ENCODE assay signal across 1 cellular context in the genomic region with DNA sequence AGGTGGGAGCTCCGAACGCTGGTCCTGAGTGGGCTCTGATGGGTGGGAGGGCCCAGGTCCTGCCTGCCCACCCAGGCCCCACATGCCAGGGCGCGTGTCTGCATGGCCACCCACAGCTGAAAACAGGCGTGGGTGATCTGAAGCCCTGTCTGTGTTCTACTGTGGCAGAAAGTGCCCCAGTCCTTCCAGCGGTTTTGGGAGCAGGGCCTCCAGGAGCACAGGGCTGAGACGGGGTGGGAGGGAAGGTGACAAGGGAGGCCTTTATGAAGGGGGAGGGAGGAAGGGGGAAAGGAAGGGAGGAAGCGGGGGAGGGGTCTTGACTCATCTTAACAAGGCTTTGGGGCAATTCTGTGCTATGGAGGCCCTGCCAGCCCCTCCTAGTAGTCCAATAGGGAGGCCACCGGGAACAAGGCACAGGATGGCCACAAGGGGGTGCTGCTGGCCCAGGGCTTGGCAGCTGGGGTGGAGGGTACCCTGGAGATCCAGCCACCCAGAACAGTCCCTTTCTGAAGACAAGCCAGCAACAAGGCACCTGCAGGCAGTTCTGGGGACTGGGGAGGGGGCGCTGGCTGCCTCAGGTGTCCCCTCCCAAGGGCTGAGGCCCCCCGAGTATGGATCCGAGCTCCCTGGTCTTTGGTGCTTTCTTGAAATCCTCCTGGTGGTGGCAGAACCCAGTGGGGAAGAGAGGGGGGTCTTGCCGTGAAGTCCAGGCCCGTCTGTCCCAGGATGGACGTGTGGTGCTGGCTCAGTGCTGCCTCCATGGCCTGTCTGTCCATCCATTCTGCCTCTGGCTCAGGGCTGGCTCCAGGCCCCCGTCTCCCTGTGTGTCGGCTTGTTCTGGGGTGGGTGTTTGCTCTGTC.
TF ChIP-seq lines count a peak whose summit lies in the region.

No MANE protein-coding gene starts in this region.

TF ChIP-seq in SK-N-SH treated with all-trans-retinoic acid at 6 μM for 48 hours, 23 proteins besides CTCF, POLR2A, EP300 and RAD21 (continued from another document):
- TF ChIP-seq, protein P1, sequence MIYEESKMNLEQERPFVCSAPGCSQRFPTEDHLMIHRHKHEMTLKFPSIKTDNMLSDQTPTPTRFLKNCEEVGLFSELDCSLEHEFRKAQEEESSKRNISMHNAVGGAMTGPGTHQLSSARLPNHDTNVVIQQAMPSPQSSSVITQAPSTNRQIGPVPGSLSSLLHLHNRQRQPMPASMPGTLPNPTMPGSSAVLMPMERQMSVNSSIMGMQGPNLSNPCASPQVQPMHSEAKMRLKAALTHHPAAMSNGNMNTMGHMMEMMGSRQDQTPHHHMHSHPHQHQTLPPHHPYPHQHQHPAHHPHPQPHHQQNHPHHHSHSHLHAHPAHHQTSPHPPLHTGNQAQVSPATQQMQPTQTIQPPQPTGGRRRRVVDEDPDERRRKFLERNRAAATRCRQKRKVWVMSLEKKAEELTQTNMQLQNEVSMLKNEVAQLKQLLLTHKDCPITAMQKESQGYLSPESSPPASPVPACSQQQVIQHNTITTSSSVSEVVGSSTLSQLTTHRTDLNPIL (CRISPR knock-in tag; IDR thresholded peaks at IDR 0.05; ENCODE audit: low read depth) = no peak
- TF ChIP-seq PPARA (CRISPR knock-in tag; IDR thresholded peaks at IDR 0.05; ENCODE audit: borderline replicate concordance) (no peak), TOX (CRISPR knock-in tag; IDR thresholded peaks at IDR 0.05; ENCODE audit: borderline replicate concordance) (no peak), SNAI2 (CRISPR knock-in tag; IDR thresholded peaks at IDR 0.05) (no peak)
TF ChIP-seq in SK-N-SH treated with all-trans-retinoic acid at 6 μM for 48 hours: peak in this region for 0.
